In genomic region chr17:60525624-60526514, GRCh38 we compare ENCODE assay signal across 8 cellular contexts. TPM values are rescaled to one million over a fixed set of nuclear protein-coding genes. Genes with fewer than 3 reads are reported as not detected.
A peak's percentile ranks its signal among the peaks of the same experiment; 100 is the strongest.
DNase-seq lines count a peak whose midpoint lies in the region; ATAC-seq and TF ChIP-seq lines count a peak whose summit lies in the region.

A gene with protein sequence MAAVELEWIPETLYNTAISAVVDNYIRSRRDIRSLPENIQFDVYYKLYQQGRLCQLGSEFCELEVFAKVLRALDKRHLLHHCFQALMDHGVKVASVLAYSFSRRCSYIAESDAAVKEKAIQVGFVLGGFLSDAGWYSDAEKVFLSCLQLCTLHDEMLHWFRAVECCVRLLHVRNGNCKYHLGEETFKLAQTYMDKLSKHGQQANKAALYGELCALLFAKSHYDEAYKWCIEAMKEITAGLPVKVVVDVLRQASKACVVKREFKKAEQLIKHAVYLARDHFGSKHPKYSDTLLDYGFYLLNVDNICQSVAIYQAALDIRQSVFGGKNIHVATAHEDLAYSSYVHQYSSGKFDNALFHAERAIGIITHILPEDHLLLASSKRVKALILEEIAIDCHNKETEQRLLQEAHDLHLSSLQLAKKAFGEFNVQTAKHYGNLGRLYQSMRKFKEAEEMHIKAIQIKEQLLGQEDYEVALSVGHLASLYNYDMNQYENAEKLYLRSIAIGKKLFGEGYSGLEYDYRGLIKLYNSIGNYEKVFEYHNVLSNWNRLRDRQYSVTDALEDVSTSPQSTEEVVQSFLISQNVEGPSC (minus strand): TSS chr17:60526242. CDS start chr17:60525931, 311 bp downstream.

- ATAC-seq in HG02678 (IDR thresholded peaks at IDR 0.05; ENCODE audit: unreplicated experiment) (peak; percentile 89), heart left ventricle (peak; percentile 97 to 99 (median 98)), upper lobe of left lung (ENCODE audit: low FRiP score in 2 of 2) (peak; percentile 97 to 98)

- H3K4me1 ChIP-seq in adrenal gland (replicated peaks in 1 of 2) (peaks cover 8 to 44% of the 10 kb centered on the region in 2 donors), heart left ventricle (peaks cover 3 to 47% (median 29%) of the 10 kb centered on the region in 12 donors), upper lobe of left lung (peaks cover 20 to 37% (median 32%) of the 10 kb centered on the region in 4 donors)

- DNase-seq in NCI-H1417 (lab: John Stamatoyannopoulos, UW) (peak; percentile 82 to 95 (median 92)), T-helper 1 cell (peak; percentile 49 to 75 (median 68)), adrenal gland (peak; percentile 87 to 92 (median 88)), heart left ventricle (peak; percentile 88 to 92 (median 91)), posterior vena cava (ENCODE audit: low spot score) (peak; percentile 97), upper lobe of left lung (peak; percentile 91 to 97)

- TF ChIP-seq CTCF in GM12875 (IDR thresholded peaks at IDR 0.05; ENCODE audit: borderline replicate concordance, insufficient read depth, low read depth, low read length): no peak
- TF ChIP-seq CTCF in adrenal gland (IDR thresholded peaks at IDR 0.05): no peak
- no peak for TF ChIP-seq CTCF in heart left ventricle (IDR thresholded peaks at IDR 0.05)
- no peak for TF ChIP-seq CTCF in upper lobe of left lung (IDR thresholded peaks at IDR 0.05)

- H3K27ac ChIP-seq in adrenal gland (peak within 1 kb of the TSS; percentile 88 to 100 (median 99)), heart left ventricle (peak within 1 kb of the TSS; percentile 93 to 100 (median 99)), upper lobe of left lung (peak within 1 kb of the TSS; percentile 98 to 100 (median 99))

- TF ChIP-seq POLR2A in adrenal gland (IDR thresholded peaks at IDR 0.05) (peak; percentile 72 to 92), heart left ventricle (IDR thresholded peaks at IDR 0.05) (peak in 1 of 2 donors; percentile 89), upper lobe of left lung (IDR thresholded peaks at IDR 0.05) (peak in 3 of 4 donors; percentile 85 to 95 (median 88))

- no peaks in the 10 kb centered on the region for H3K36me3 ChIP-seq in adrenal gland (replicated peaks in 1 of 2)
- H3K36me3 ChIP-seq in heart left ventricle: peaks cover 0 to 9% (median 0%) of the 10 kb centered on the region in 9 donors
- no peaks in the 10 kb centered on the region for H3K36me3 ChIP-seq in upper lobe of left lung

- intact Hi-C loops in adrenal gland (cut with DNase I): loop anchor here in 1 of 2 donors (10.0 kb wide), 1 partner anchor 51 kb away; no protein-coding TSS in a partner anchor
- intact Hi-C loops in heart left ventricle (cut with DNase I): loop anchor here in 6 of 10 donors (2.0 to 5.0 kb wide), 5 partner anchors 41 to 75 kb away; partner anchors contain the start of gene PPM1D (in 3 of the 6)
- intact Hi-C loops in posterior vena cava (cut with DNase I): no loop called here

- TF ChIP-seq EP300 in upper lobe of left lung (IDR thresholded peaks at IDR 0.05): peak in 1 of 4 donors; percentile 50

- 0 to 1% (median 0%) methylated on average over 31 to 72 of the region's 72 CpGs for WGBS in adrenal gland, 4 donors
- WGBS in heart left ventricle, 4 donors: 0 to 1% (median 1%) methylated on average over 49 to 72 of the region's 72 CpGs
- WGBS in upper lobe of left lung, 2 donors: 0 to 1% methylated on average over 38 to 70 of the region's 72 CpGs

- H3K4me3 ChIP-seq in GM12875 (ENCODE audit: low read depth, low read length): peak within 1 kb of the TSS; percentile 55
- peak within 1 kb of the TSS; percentile 18 to 100 (median 97) for H3K4me3 ChIP-seq in adrenal gland
- H3K4me3 ChIP-seq in heart left ventricle: peak within 1 kb of the TSS; percentile 54 to 96 (median 84)
- peak within 1 kb of the TSS; percentile 66 to 87 (median 80) for H3K4me3 ChIP-seq in upper lobe of left lung

- H3K9me3 ChIP-seq in adrenal gland (replicated peaks in 1 of 3) (no peaks in the 10 kb centered on the region), heart left ventricle (no peaks in the 10 kb centered on the region), upper lobe of left lung (no peaks in the 10 kb centered on the region)

- H3K27me3 ChIP-seq in adrenal gland (no peaks in the 10 kb centered on the region), heart left ventricle (no peaks in the 10 kb centered on the region), upper lobe of left lung (no peaks in the 10 kb centered on the region)

RNA-seq across cellular contexts. Expression of the gene that starts here (rescaled TPM):
- total RNA-seq in adrenal gland: 10 to 100 TPM; 18.8 to 63.4 (median 41.3) TPM
- 10 to 100 TPM in 1 of 3 donors, 1 to 10 TPM in 2; 5.5 to 36.8 (median 6.8) TPM for polyA plus RNA-seq in adrenal gland
- total RNA-seq in heart left ventricle: 10 to 100 TPM in 8 of 9 donors, 1 to 10 TPM in 1; 9.9 to 28.7 (median 20.0) TPM
- 1 to 10 TPM; 2.5 to 9.6 TPM for polyA plus RNA-seq in heart left ventricle
- 10 to 100 TPM; 31.3 to 38.2 TPM for total RNA-seq in posterior vena cava
- total RNA-seq in upper lobe of left lung: 10 to 100 TPM; 17.4 to 42.9 (median 28.7) TPM

Comparison
In these comparisons a context has a peak if more than half of its experiments do, and no peak if none do; other contexts are left out.
1. Peak in every context shown above with its lines: DNase-seq, ATAC-seq, H3K4me3 ChIP-seq and H3K27ac ChIP-seq.
2. intact Hi-C loops: an anchor here in heart left ventricle (2.0 to 5.0 kb wide); none called in posterior vena cava.